In genomic region chr2:237686659-237687136, GRCh38 we compare ENCODE assay signal across 8 cellular contexts. TPM values are rescaled to one million over a fixed set of nuclear protein-coding genes. Genes with fewer than 3 reads are reported as not detected.
DNase-seq lines count a peak whose midpoint lies in the region; ATAC-seq and TF ChIP-seq lines count a peak whose summit lies in the region.

No MANE protein-coding gene starts in this region.

- H3K27me3 ChIP-seq in cardiac muscle cell, result no peaks in the 10 kb centered on the region
- no peaks in the 10 kb centered on the region for H3K27me3 ChIP-seq in hepatocyte
- no peaks in the 10 kb centered on the region for H3K27me3 ChIP-seq in upper lobe of right lung
- no peaks in the 10 kb centered on the region for H3K27me3 ChIP-seq in foreskin keratinocyte

- DNase-seq in cardiac muscle cell (ENCODE audit: low read depth in 1 of 2, low spot score in 1 of 2), result peak in 1 of 2 donors; percentile 58
- no peak for DNase-seq in Right ventricle myocardium superior
- no peak for DNase-seq in hepatocyte (ENCODE audit: low spot score)
- DNase-seq in upper lobe of right lung, result peak; percentile 79
- no peak for DNase-seq in HT-29 (ENCODE audit: low spot score)
- no peak for DNase-seq in foreskin keratinocyte

- H3K4me3 ChIP-seq in cardiac muscle cell (no peak overlapping the region), hepatocyte (no peak overlapping the region), upper lobe of right lung (no peak overlapping the region)

- TF ChIP-seq CTCF in cardiac muscle cell (IDR thresholded peaks at IDR 0.05; ENCODE audit: low read depth, low read length), result peak; percentile 17
- peak; percentile 32 for TF ChIP-seq CTCF in VCaP (conservative IDR thresholded peaks at IDR 0.05)
- TF ChIP-seq CTCF in hepatocyte (IDR thresholded peaks at IDR 0.05; ENCODE audit: poor library complexity), result peak; percentile 6
- TF ChIP-seq CTCF in upper lobe of right lung (IDR thresholded peaks at IDR 0.05), result no peak
- TF ChIP-seq CTCF in foreskin keratinocyte (conservative IDR thresholded peaks at IDR 0.05), result no peak

- no peaks in the 10 kb centered on the region for H3K9me2 ChIP-seq in hepatocyte (replicated peaks; ENCODE audit: insufficient read depth)

- peaks cover 6% of the 10 kb centered on the region for H3K4me1 ChIP-seq in cardiac muscle cell (ENCODE audit: low read depth)
- H3K4me1 ChIP-seq in hepatocyte (ENCODE audit: insufficient read depth), result peaks cover 4% of the 10 kb centered on the region
- peaks cover 48% of the 10 kb centered on the region for H3K4me1 ChIP-seq in upper lobe of right lung
- no peaks in the 10 kb centered on the region for H3K4me1 ChIP-seq in foreskin keratinocyte

- H3K36me3 ChIP-seq in cardiac muscle cell (no peaks in the 10 kb centered on the region), hepatocyte (replicated peaks; ENCODE audit: insufficient read depth, low read depth) (no peaks in the 10 kb centered on the region), upper lobe of right lung (no peaks in the 10 kb centered on the region)

- no peak overlapping the region for H3K4me2 ChIP-seq in hepatocyte

- peaks cover 12% of the 10 kb centered on the region for H3K79me2 ChIP-seq in hepatocyte

- intact Hi-C loops in Right ventricle myocardium superior (cut with DNase I), result no loop called here
- intact Hi-C loops in upper lobe of right lung (cut with DNase I), result no loop called here

- WGBS in hepatocyte (ENCODE audit: low lambda C conversion rate, missing lambda C conversion rate), result 84% methylated on average over 11 of the region's 11 CpGs

- no peaks in the 10 kb centered on the region for H4K20me1 ChIP-seq in hepatocyte (ENCODE audit: insufficient read depth, poor library complexity, severe bottlenecking)

- ATAC-seq in Right ventricle myocardium superior (ENCODE audit: poor library complexity) (no peak), upper lobe of right lung (peak; percentile 5), HG02763 (IDR thresholded peaks at IDR 0.05; ENCODE audit: unreplicated experiment) (no peak), foreskin keratinocyte (no peak)

- H3K9me3 ChIP-seq in cardiac muscle cell (ENCODE audit: low read depth), result no peaks in the 10 kb centered on the region
- no peaks in the 10 kb centered on the region for H3K9me3 ChIP-seq in hepatocyte (ENCODE audit: low read depth)
- H3K9me3 ChIP-seq in upper lobe of right lung, result no peaks in the 10 kb centered on the region

- H2AFZ ChIP-seq in hepatocyte, result no peak overlapping the region

- H3K27ac ChIP-seq in cardiac muscle cell (no peak overlapping the region), VCaP (no peak overlapping the region), hepatocyte (no peak overlapping the region), upper lobe of right lung (peak overlapping the region; percentile 89), foreskin keratinocyte (no peak overlapping the region)

RNA-seq across cellular contexts. Expression of gene LRRFIP1, which starts 59.3 kb away (rescaled TPM):
- total RNA-seq in cardiac muscle cell (66.3 and 95.3 TPM in 2 replicates), Right ventricle myocardium superior (88.5 TPM), hepatocyte (42.7 and 49.0 TPM in 2 replicates), upper lobe of right lung (178 TPM), foreskin keratinocyte (91.7 and 95.3 TPM in 2 replicates)
- polyA plus RNA-seq in cardiac muscle cell (90.9 and 125 TPM in 2 replicates), hepatocyte (64.1 and 81.4 TPM in 2 replicates), foreskin keratinocyte (30.1 and 32.3 TPM in 2 replicates)
- total RNA-seq in HT-29 (2014; rRNA removed; shearing (Covaris generic)), result 91.0 and 97.1 TPM in 2 replicates

Comparison
In these comparisons a context has a peak if more than half of its experiments do, and no peak if none do; other contexts are left out.
1. CTCF ChIP-seq: peak in cardiac muscle cell (single experiment), VCaP (single experiment) and hepatocyte (single experiment); none in upper lobe of right lung (single experiment) and foreskin keratinocyte (single experiment).